23 cellular contexts compared by ENCODE assay signal in the genomic region with DNA sequence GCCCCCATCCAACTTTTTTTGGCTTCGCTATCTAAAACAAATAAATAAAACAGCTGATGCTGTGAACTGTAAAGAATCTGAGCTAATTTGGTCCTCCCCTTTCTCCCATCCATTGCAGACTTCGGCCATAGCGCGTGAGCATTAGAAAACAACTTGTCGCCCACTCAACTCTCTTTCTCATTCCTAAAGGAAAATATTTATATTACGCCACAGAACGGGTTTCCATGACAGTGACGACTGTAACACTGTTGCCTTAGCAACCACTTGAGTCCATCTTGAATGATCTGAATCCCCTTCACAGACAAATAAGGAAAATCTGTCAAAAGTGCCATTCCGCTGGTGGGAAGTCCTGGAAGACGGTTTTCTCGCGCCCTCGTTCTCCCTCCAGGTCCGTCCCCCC.
DNase-seq lines count a peak whose midpoint lies in the region; ATAC-seq and TF ChIP-seq lines count a peak whose summit lies in the region.
"Had no signal": no experiment of that assay in that cellular context is flagged by ENCODE, and none has a peak within 500 bp of the region (broad histone marks: within the 10 kb centered on the region; RNA-seq: fewer than 3 reads in every experiment).

No MANE protein-coding gene starts in this region.

- no peaks in the 10 kb centered on the region for H3K36me3 Mint-ChIP-seq in nephron (ENCODE audit: low read depth)
- H3K36me3 Mint-ChIP-seq: CD4-positive, CD25-positive, alpha-beta regulatory T cell; T-cell had no signal

- ATAC-seq in GM21576 (IDR thresholded peaks at IDR 0.05; ENCODE audit: unreplicated experiment), result no peak
- no peak for ATAC-seq in GM21723 (IDR thresholded peaks at IDR 0.05; ENCODE audit: unreplicated experiment)
- no peak for ATAC-seq in GM18520 (IDR thresholded peaks at IDR 0.05; ENCODE audit: unreplicated experiment)
- ATAC-seq: activated CD4-positive, alpha-beta T cell treated with anti-CD3 and anti-CD28 coated beads for 36 hours; activated T-cell treated with anti-CD3 and anti-CD28 coated beads, Interleukin-2, amount 50 U/mL, for 72 hours; gastrocnemius medialis; T-cell had no signal

- H3K27ac Mint-ChIP-seq in nephron, result peak overlapping the region in 2 of 3 experiments; percentile 4 to 78
- H3K27ac Mint-ChIP-seq: activated CD4-positive, alpha-beta T cell treated with anti-CD3 and anti-CD28 coated beads for 36 hours; activated naive CD4-positive, alpha-beta T cell treated with anti-CD3 and anti-CD28 coated beads for 36 hours; activated T-cell treated with anti-CD3 and anti-CD28 coated beads, Interleukin-2, amount 50 U/mL, for 72 hours; CD4-positive, CD25-positive, alpha-beta regulatory T cell; progenitor cell of endocrine pancreas; T-cell had no signal

- no peaks in the 10 kb centered on the region for H3K9me3 Mint-ChIP-seq in nephron
- H3K9me3 Mint-ChIP-seq: activated naive CD4-positive, alpha-beta T cell treated with anti-CD3 and anti-CD28 coated beads for 36 hours had no signal

- no peak overlapping the region for H3K4me3 Mint-ChIP-seq in nephron
- H3K4me3 Mint-ChIP-seq: activated CD4-positive, alpha-beta T cell treated with anti-CD3 and anti-CD28 coated beads for 36 hours; activated naive CD4-positive, alpha-beta T cell treated with anti-CD3 and anti-CD28 coated beads for 36 hours; activated T-cell treated with anti-CD3 and anti-CD28 coated beads, Interleukin-2, amount 50 U/mL, for 72 hours; CD4-positive, CD25-positive, alpha-beta regulatory T cell; T-cell had no signal

- H3K27me3 Mint-ChIP-seq in nephron (ENCODE audit: low read depth), result peaks cover 8% of the 10 kb centered on the region
- H3K27me3 Mint-ChIP-seq: activated CD4-positive, alpha-beta T cell treated with anti-CD3 and anti-CD28 coated beads for 36 hours; T-cell had no signal

- H3K4me1 Mint-ChIP-seq in nephron, result no peaks in the 10 kb centered on the region
- H3K4me1 Mint-ChIP-seq: CD4-positive, CD25-positive, alpha-beta regulatory T cell had no signal

- DNase-seq in AG08396 (ENCODE audit: low spot score) (peak; percentile 28), NCI-H1092 (lab: John Stamatoyannopoulos, UW) (peak; percentile 49), brain pericyte (ENCODE audit: low read depth, low spot score) (peak; percentile 5), NCI-H82 treated with DMSO at 0.1 percent for 48 hours (lab: John Stamatoyannopoulos, UW; ENCODE audit: unreplicated experiment) (no peak)
- DNase-seq: activated CD4-positive, alpha-beta T cell treated with anti-CD3 and anti-CD28 coated beads for 36 hours; activated naive CD4-positive, alpha-beta T cell treated with anti-CD3 and anti-CD28 coated beads for 36 hours; activated T-cell treated with anti-CD3 and anti-CD28 coated beads, Interleukin-2, amount 50 U/mL, for 72 hours; CD4-positive, CD25-positive, alpha-beta regulatory T cell; cerebellar nuclear complex; DMS79; effector CD8-positive, alpha-beta T cell; gastrocnemius medialis; hypothalamus; KBM-7; NCI-H526; Right ventricle myocardium superior; substantia nigra; T-cell had no signal

- no peak for TF ChIP-seq CTCF in nephron (IDR thresholded peaks at IDR 0.05; ENCODE audit: unreplicated experiment in 3 of 3)
